13 cellular contexts compared by ENCODE assay signal in the genomic region with DNA sequence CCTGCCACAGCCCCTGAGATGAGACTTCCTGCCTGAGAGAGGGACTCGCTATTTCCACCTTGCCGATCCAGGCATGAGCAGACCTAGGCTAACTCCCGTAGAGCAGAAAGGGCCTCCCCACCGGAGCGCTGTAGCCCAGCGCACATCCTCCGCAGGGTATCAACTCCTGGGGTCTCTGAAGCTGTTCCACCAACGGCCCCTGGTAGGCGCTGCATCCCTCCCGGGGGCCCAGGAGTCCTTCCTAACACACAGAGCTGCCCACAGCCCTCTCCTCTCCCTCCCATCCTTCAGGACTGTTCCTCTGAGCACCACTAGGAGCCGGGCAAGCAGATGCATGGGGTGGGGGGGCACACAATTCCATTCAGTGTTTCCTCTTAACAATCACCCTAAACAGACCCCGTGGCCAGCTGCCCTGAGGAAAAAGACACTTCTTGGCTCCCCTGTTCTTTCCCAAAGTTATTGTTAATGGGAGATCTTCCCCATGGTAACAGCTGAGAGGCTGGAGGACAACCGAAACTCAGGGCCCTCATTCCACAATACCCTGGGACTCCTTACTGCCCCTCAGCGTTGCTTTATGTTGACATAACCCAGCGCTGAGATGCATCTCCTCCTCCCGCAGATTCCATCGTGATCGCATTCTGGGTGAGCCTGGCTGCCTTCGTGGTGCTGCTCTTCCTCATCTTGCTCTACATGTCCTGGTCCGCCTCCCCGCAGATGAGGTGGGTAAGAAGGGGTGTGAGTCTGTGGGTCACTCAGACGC. TPM values are rescaled to one million over a fixed set of nuclear protein-coding genes. Genes with fewer than 3 reads are reported as not detected.
A peak's percentile ranks its signal among the peaks of the same experiment; 100 is the strongest.
DNase-seq lines count a peak whose midpoint lies in the region; ATAC-seq, FAIRE-seq and TF ChIP-seq lines count a peak whose summit lies in the region.
"Had no signal": no experiment of that assay in that cellular context is flagged by ENCODE, and none has a peak within 500 bp of the region (broad histone marks: within the 10 kb centered on the region; RNA-seq: fewer than 3 reads in every experiment).

No MANE protein-coding gene starts in this region.

- no peaks in the 10 kb centered on the region for H3K27me3 ChIP-seq in bronchial epithelial cell (ENCODE audit: control insufficient read depth, insufficient read depth, low read length)
- no peaks in the 10 kb centered on the region for H3K27me3 ChIP-seq in iPS DF 6.9 (ENCODE audit: control insufficient read depth, insufficient read depth, low read length)

- intact Hi-C loops in activated CD8-positive, alpha-beta T cell treated with anti-CD3 and anti-CD28 coated beads for 36 hours (cut with micrococcal nuclease): no loop called here

- POLR2A ChIA-PET in activated CD8-positive, alpha-beta T cell treated with anti-CD3 and anti-CD28 coated beads, Interleukin-2, amount 10 ng/mL, durations not matched to agents 7 days and 5 days (lab: Charles Lee): no interaction called here
- POLR2A ChIA-PET in activated CD8-positive, alpha-beta T cell treated with anti-CD3 and anti-CD28 coated beads for 36 hours (lab: Charles Lee): no interaction called here
- POLR2A ChIA-PET in RWPE1 (lab: Yijun Ruan, JAX; ENCODE audit: low non-redundant PET): no interaction called here

- FAIRE-seq in bronchial epithelial cell (lab: Jason Lieb, UNC): no peak
- FAIRE-seq: A204.1 had no signal

- H3K4me3 Mint-ChIP-seq in activated CD8-positive, alpha-beta T cell treated with anti-CD3 and anti-CD28 coated beads, Interleukin-2, amount 10 ng/mL, durations not matched to agents 7 days and 5 days: no peak overlapping the region
- H3K4me3 Mint-ChIP-seq in activated CD8-positive, alpha-beta T cell treated with anti-CD3 and anti-CD28 coated beads for 36 hours: no peak overlapping the region
- no peak overlapping the region for H3K4me3 Mint-ChIP-seq in stimulated activated effector memory CD8-positive, alpha-beta T cell treated with anti-CD3 and anti-CD28 coated beads, Interleukin-12 subunit alpha, Interleukin-12 subunit beta, amount 100 ng/mL, for 72 hours
- H3K4me3 Mint-ChIP-seq: activated naive CD8-positive, alpha-beta T cell treated with anti-CD3 and anti-CD28 coated beads, Interleukin-2, amount 50 U/mL, for 24 hours had no signal

- no peaks in the 10 kb centered on the region for H3K27me3 Mint-ChIP-seq in activated CD8-positive, alpha-beta T cell treated with anti-CD3 and anti-CD28 coated beads, Interleukin-2, amount 10 ng/mL, durations not matched to agents 7 days and 5 days (ENCODE audit: low read depth)
- no peaks in the 10 kb centered on the region for H3K27me3 Mint-ChIP-seq in activated CD8-positive, alpha-beta T cell treated with anti-CD3 and anti-CD28 coated beads for 36 hours
- H3K27me3 Mint-ChIP-seq: activated naive CD8-positive, alpha-beta T cell treated with anti-CD3 and anti-CD28 coated beads, Interleukin-2, amount 50 U/mL, for 24 hours; IgD-negative memory B cell had no signal

- DNase-seq in activated CD8-positive, alpha-beta T cell treated with anti-CD3 and anti-CD28 coated beads, Interleukin-2, amount 10 ng/mL, durations not matched to agents 7 days and 5 days: no peak
- no peak for DNase-seq in activated CD8-positive, alpha-beta T cell treated with anti-CD3 and anti-CD28 coated beads for 36 hours
- DNase-seq in bronchial epithelial cell (ENCODE audit: low read depth): no peak
- DNase-seq in iPS DF 6.9 (ENCODE audit: low read depth, low spot score): peak; percentile 83
- no peak for DNase-seq in stimulated activated effector memory CD8-positive, alpha-beta T cell treated with anti-CD3 and anti-CD28 coated beads, Interleukin-12 subunit alpha, Interleukin-12 subunit beta, amount 100 ng/mL, for 72 hours (ENCODE audit: low spot score in 2 of 2)
- DNase-seq in RWPE1 (ENCODE audit: low spot score): no peak
- DNase-seq in NCI-H446 (lab: John Stamatoyannopoulos, UW): no peak
- DNase-seq: activated naive CD8-positive, alpha-beta T cell treated with anti-CD3 and anti-CD28 coated beads, Interleukin-2, amount 50 U/mL, for 24 hours had no signal

- H3K27ac ChIP-seq in iPS DF 6.9 (ENCODE audit: low read length) (no peak overlapping the region), RWPE1 (no peak overlapping the region)

- TF ChIP-seq CTCF in activated CD8-positive, alpha-beta T cell treated with anti-CD3 and anti-CD28 coated beads for 36 hours (IDR thresholded peaks at IDR 0.05): no peak
- TF ChIP-seq CTCF in bronchial epithelial cell (IDR thresholded peaks at IDR 0.05; ENCODE audit: insufficient read depth, low read length, severe bottlenecking) (peak; percentile 14), RWPE1 (conservative IDR thresholded peaks at IDR 0.05; ENCODE audit: low read depth) (no peak)

- no peak for ATAC-seq in activated CD8-positive, alpha-beta T cell treated with anti-CD3 and anti-CD28 coated beads, Interleukin-2, amount 10 ng/mL, durations not matched to agents 7 days and 5 days
- ATAC-seq in activated CD8-positive, alpha-beta T cell treated with anti-CD3 and anti-CD28 coated beads for 36 hours: no peak
- no peak for ATAC-seq in stimulated activated effector memory CD8-positive, alpha-beta T cell treated with anti-CD3 and anti-CD28 coated beads, Interleukin-12 subunit alpha, Interleukin-12 subunit beta, amount 100 ng/mL, for 72 hours
- ATAC-seq in GM18868 (IDR thresholded peaks at IDR 0.05; ENCODE audit: unreplicated experiment): no peak
- ATAC-seq: activated naive CD8-positive, alpha-beta T cell treated with anti-CD3 and anti-CD28 coated beads, Interleukin-2, amount 50 U/mL, for 24 hours had no signal

- H3K4me3 ChIP-seq in bronchial epithelial cell (ENCODE audit: low read depth, low read length) (no peak overlapping the region), iPS DF 6.9 (ENCODE audit: low read length) (no peak overlapping the region)
- H3K4me3 ChIP-seq: HAP-1, smooth muscle cell had no signal

- peaks cover 2% of the 10 kb centered on the region; the same call in 1 of the 2 replicates for H3K4me1 ChIP-seq in iPS DF 6.9 (ENCODE audit: control insufficient read depth, insufficient read depth, low read length)
- H3K4me1 ChIP-seq: HAP-1 had no signal

- CTCF ChIA-PET in activated CD8-positive, alpha-beta T cell treated with anti-CD3 and anti-CD28 coated beads, Interleukin-2, amount 10 ng/mL, durations not matched to agents 7 days and 5 days (lab: Charles Lee): no interaction called here
- CTCF ChIA-PET in activated CD8-positive, alpha-beta T cell treated with anti-CD3 and anti-CD28 coated beads for 36 hours (lab: Charles Lee): no interaction called here
- CTCF ChIA-PET in RWPE1 (lab: Yijun Ruan, JAX): no interaction called here

- peak overlapping the region; percentile 46 for H3K27ac Mint-ChIP-seq in activated CD8-positive, alpha-beta T cell treated with anti-CD3 and anti-CD28 coated beads, Interleukin-2, amount 10 ng/mL, durations not matched to agents 7 days and 5 days
- no peak overlapping the region for H3K27ac Mint-ChIP-seq in activated CD8-positive, alpha-beta T cell treated with anti-CD3 and anti-CD28 coated beads for 36 hours
- H3K27ac Mint-ChIP-seq in stimulated activated effector memory CD8-positive, alpha-beta T cell treated with anti-CD3 and anti-CD28 coated beads, Interleukin-12 subunit alpha, Interleukin-12 subunit beta, amount 100 ng/mL, for 72 hours: peak overlapping the region; percentile 65
- H3K27ac Mint-ChIP-seq: activated naive CD8-positive, alpha-beta T cell treated with anti-CD3 and anti-CD28 coated beads, Interleukin-2, amount 50 U/mL, for 24 hours had no signal

- H3K36me3 Mint-ChIP-seq in activated CD8-positive, alpha-beta T cell treated with anti-CD3 and anti-CD28 coated beads, Interleukin-2, amount 10 ng/mL, durations not matched to agents 7 days and 5 days (ENCODE audit: low read depth): peaks cover 13% of the 10 kb centered on the region
- H3K36me3 Mint-ChIP-seq in activated CD8-positive, alpha-beta T cell treated with anti-CD3 and anti-CD28 coated beads for 36 hours (ENCODE audit: low read depth): peaks cover 26% of the 10 kb centered on the region
- peaks cover 15% of the 10 kb centered on the region for H3K36me3 Mint-ChIP-seq in stimulated activated effector memory CD8-positive, alpha-beta T cell treated with anti-CD3 and anti-CD28 coated beads, Interleukin-12 subunit alpha, Interleukin-12 subunit beta, amount 100 ng/mL, for 72 hours

- peaks cover 10% of the 10 kb centered on the region for H3K4me1 Mint-ChIP-seq in activated CD8-positive, alpha-beta T cell treated with anti-CD3 and anti-CD28 coated beads, Interleukin-2, amount 10 ng/mL, durations not matched to agents 7 days and 5 days (ENCODE audit: low read depth)
- peaks cover 5% of the 10 kb centered on the region for H3K4me1 Mint-ChIP-seq in activated CD8-positive, alpha-beta T cell treated with anti-CD3 and anti-CD28 coated beads for 36 hours (ENCODE audit: low read depth)
- no peaks in the 10 kb centered on the region for H3K4me1 Mint-ChIP-seq in stimulated activated effector memory CD8-positive, alpha-beta T cell treated with anti-CD3 and anti-CD28 coated beads, Interleukin-12 subunit alpha, Interleukin-12 subunit beta, amount 100 ng/mL, for 72 hours
- H3K4me1 Mint-ChIP-seq: IgD-negative memory B cell had no signal

- no CpG with 5 or more reads among the region's 22 CpGs for WGBS in iPS DF 6.9 (ENCODE audit: insufficient coverage, insufficient read length)

- no peaks in the 10 kb centered on the region for H3K9me3 ChIP-seq in iPS DF 6.9 (ENCODE audit: control insufficient read depth, insufficient read depth, low read length)
- H3K9me3 ChIP-seq: HAP-1 had no signal

- peaks cover 1% of the 10 kb centered on the region for H3K36me3 ChIP-seq in bronchial epithelial cell (ENCODE audit: control insufficient read depth, insufficient read depth, low read length)
- H3K36me3 ChIP-seq in iPS DF 6.9 (ENCODE audit: control insufficient read depth, insufficient read depth, low read length): 0 out of 2 replicates have a peak, but pooled peaks cover 2% of the 10 kb centered on the region

- H3K9me3 Mint-ChIP-seq in activated CD8-positive, alpha-beta T cell treated with anti-CD3 and anti-CD28 coated beads, Interleukin-2, amount 10 ng/mL, durations not matched to agents 7 days and 5 days (ENCODE audit: insufficient read depth): no peaks in the 10 kb centered on the region
- H3K9me3 Mint-ChIP-seq in activated CD8-positive, alpha-beta T cell treated with anti-CD3 and anti-CD28 coated beads for 36 hours: no peaks in the 10 kb centered on the region
- H3K9me3 Mint-ChIP-seq in stimulated activated effector memory CD8-positive, alpha-beta T cell treated with anti-CD3 and anti-CD28 coated beads, Interleukin-12 subunit alpha, Interleukin-12 subunit beta, amount 100 ng/mL, for 72 hours: no peaks in the 10 kb centered on the region
- H3K9me3 Mint-ChIP-seq: activated naive CD8-positive, alpha-beta T cell treated with anti-CD3 and anti-CD28 coated beads, Interleukin-2, amount 50 U/mL, for 24 hours; IgD-negative memory B cell had no signal

RNA-seq across cellular contexts. Expression of gene MRAP, which starts 7.5 kb away (rescaled TPM):
- not detected for total RNA-seq in activated CD8-positive, alpha-beta T cell treated with anti-CD3 and anti-CD28 coated beads, Interleukin-2, amount 10 ng/mL, durations not matched to agents 7 days and 5 days
- total RNA-seq in activated CD8-positive, alpha-beta T cell treated with anti-CD3 and anti-CD28 coated beads for 36 hours: not detected
- not detected in 2 replicates for total RNA-seq in bronchial epithelial cell
- total RNA-seq: smooth muscle cell had no signal

RNA-seq across cellular contexts. Expression of gene MIS18A, which starts 27.4 kb away (rescaled TPM):
- 10 to 100 TPM; 27.5 to 29.4 TPM for total RNA-seq in activated CD8-positive, alpha-beta T cell treated with anti-CD3 and anti-CD28 coated beads, Interleukin-2, amount 10 ng/mL, durations not matched to agents 7 days and 5 days
- 10 to 100 TPM; 34.6 to 35.1 TPM for total RNA-seq in activated CD8-positive, alpha-beta T cell treated with anti-CD3 and anti-CD28 coated beads for 36 hours
- total RNA-seq in bronchial epithelial cell: 4.2 and 7.0 TPM in 2 replicates
